ENCODE assay signal across 13 cellular contexts in the genomic region with DNA sequence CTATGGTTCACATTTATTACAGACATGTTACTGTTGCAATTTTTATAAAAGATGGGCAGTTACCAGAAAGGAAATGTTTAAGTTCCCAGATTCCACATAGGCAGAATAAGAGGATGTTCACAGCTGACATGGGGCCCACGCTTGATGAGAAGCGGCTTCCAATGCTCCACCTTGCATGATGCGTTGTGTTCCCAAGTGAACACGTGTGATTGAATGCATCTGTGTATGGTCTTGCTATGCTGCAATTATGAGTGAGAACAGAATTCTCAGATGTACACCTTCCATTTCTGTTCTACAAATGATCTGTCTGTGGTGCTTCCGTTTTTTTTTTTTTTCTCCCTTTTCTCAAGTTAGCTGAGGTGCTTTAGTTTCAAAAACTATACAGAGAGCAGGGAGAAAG. TPM values are rescaled to one million over a fixed set of nuclear protein-coding genes. Genes with fewer than 3 reads are reported as not detected.
DNase-seq lines count a peak whose midpoint lies in the region; ATAC-seq and TF ChIP-seq lines count a peak whose summit lies in the region.
"Had no signal": no experiment of that assay in that cellular context is flagged by ENCODE, and none has a peak within 500 bp of the region (broad histone marks: within the 10 kb centered on the region; RNA-seq: fewer than 3 reads in every experiment).

No MANE protein-coding gene starts in this region.

- peak; percentile 63 for ATAC-seq in GM18520 (IDR thresholded peaks at IDR 0.05; ENCODE audit: unreplicated experiment)
- ATAC-seq in GM21529 (IDR thresholded peaks at IDR 0.05; ENCODE audit: unreplicated experiment) = peak; percentile 51
- ATAC-seq in Panc1 = no peak
- no peak for ATAC-seq in stimulated activated memory B cell treated with anti-CD40 and anti-IgM and Interleukin-4, amounts not matched to agents 10 μg/mL and 1 μg/mL and 100 μg/mL, for 72 hours
- ATAC-seq in GM21786 (IDR thresholded peaks at IDR 0.05; ENCODE audit: unreplicated experiment) = no peak
- ATAC-seq: A549, HepG2 had no signal

- H3K36me3 ChIP-seq in Panc1 (ENCODE audit: control insufficient read depth, insufficient read depth, low read length) = no peaks in the 10 kb centered on the region
- H3K36me3 ChIP-seq in Peyer's patch = peaks cover 0 to 67% (median 0%) of the 10 kb centered on the region in 3 donors

- POLR2A ChIA-PET in Panc1 (lab: Charles Lee) = no interaction called here

- TF ChIP-seq CTCF in Panc1 (IDR thresholded peaks at IDR 0.05) (no peak), progenitor cell of endocrine pancreas (IDR thresholded peaks at IDR 0.05; ENCODE audit: unreplicated experiment) (no peak), Peyer's patch (IDR thresholded peaks at IDR 0.05) (no peak)

- peak overlapping the region; percentile 68 for H3K27ac Mint-ChIP-seq in stimulated activated memory B cell treated with anti-CD40 and anti-IgM and Interleukin-4, amounts not matched to agents 10 μg/mL and 1 μg/mL and 100 μg/mL, for 72 hours
- H3K27ac Mint-ChIP-seq in progenitor cell of endocrine pancreas = no peak overlapping the region
- H3K27ac Mint-ChIP-seq: CD4-positive, CD25-positive, alpha-beta regulatory T cell had no signal

- no peaks in the 10 kb centered on the region for H3K9me3 ChIP-seq in Panc1 (ENCODE audit: control insufficient read depth, insufficient read depth, low read depth, low read length)
- H3K9me3 ChIP-seq in Peyer's patch = no peaks in the 10 kb centered on the region
- H3K9me3 ChIP-seq: A549, HAP-1 had no signal

- TSS peak; percentile 47 for BruUV-seq in Panc1 (replicated peaks; lab: Mats Ljungman, UMichigan)

- H3K27ac ChIP-seq in Panc1 (ENCODE audit: low read length) = no peak overlapping the region
- no peak overlapping the region for H3K27ac ChIP-seq in Peyer's patch
- H3K27ac ChIP-seq: A549 had no signal

- peaks cover 21% of the 10 kb centered on the region for H3K4me1 Mint-ChIP-seq in stimulated activated memory B cell treated with anti-CD40 and anti-IgM and Interleukin-4, amounts not matched to agents 10 μg/mL and 1 μg/mL and 100 μg/mL, for 72 hours
- no peaks in the 10 kb centered on the region for H3K4me1 Mint-ChIP-seq in progenitor cell of endocrine pancreas (ENCODE audit: low read depth)

- H3K4me1 ChIP-seq in Panc1 (ENCODE audit: control insufficient read depth, insufficient read depth, low read length) = no peaks in the 10 kb centered on the region
- H3K4me1 ChIP-seq in Peyer's patch = no peaks in the 10 kb centered on the region
- H3K4me1 ChIP-seq: A549, HAP-1 had no signal

- no peak for TF ChIP-seq POLR2A in Peyer's patch (IDR thresholded peaks at IDR 0.05)

- no peaks in the 10 kb centered on the region for H3K27me3 Mint-ChIP-seq in stimulated activated memory B cell treated with anti-CD40 and anti-IgM and Interleukin-4, amounts not matched to agents 10 μg/mL and 1 μg/mL and 100 μg/mL, for 72 hours
- no peaks in the 10 kb centered on the region for H3K27me3 Mint-ChIP-seq in progenitor cell of endocrine pancreas
- H3K27me3 Mint-ChIP-seq: CD4-positive, CD25-positive, alpha-beta regulatory T cell had no signal

- intact Hi-C loops in Panc1 (cut with micrococcal nuclease; ENCODE audit: unreplicated experiment) = no loop called here

- DNase-seq in Panc1 (ENCODE audit: low read depth, low spot score) = no peak
- DNase-seq in progenitor cell of endocrine pancreas (ENCODE audit: low spot score, unreplicated experiment) = no peak
- DNase-seq in Peyer's patch = no peak
- DNase-seq: CD4-positive, CD25-positive, alpha-beta regulatory T cell; DMS53; GF-D8 had no signal

- H3K4me3 ChIP-seq in Panc1 (ENCODE audit: low read depth in 2 of 2, low read length in 2 of 2) (no peak overlapping the region), Peyer's patch (no peak overlapping the region)
- H3K4me3 ChIP-seq: A549, HAP-1 had no signal

- no peaks in the 10 kb centered on the region for H3K9me3 Mint-ChIP-seq in stimulated activated memory B cell treated with anti-CD40 and anti-IgM and Interleukin-4, amounts not matched to agents 10 μg/mL and 1 μg/mL and 100 μg/mL, for 72 hours
- no peaks in the 10 kb centered on the region for H3K9me3 Mint-ChIP-seq in progenitor cell of endocrine pancreas (ENCODE audit: low read depth)
- H3K9me3 Mint-ChIP-seq: CD4-positive, CD25-positive, alpha-beta regulatory T cell had no signal

- in situ Hi-C loops in Panc1 (cut with HindIII; ENCODE audit: low pct_unique_long_range_greater_than_20kb, low sequenced_read_pairs) = no loop called here

- peaks cover 43% of the 10 kb centered on the region for H3K36me3 Mint-ChIP-seq in stimulated activated memory B cell treated with anti-CD40 and anti-IgM and Interleukin-4, amounts not matched to agents 10 μg/mL and 1 μg/mL and 100 μg/mL, for 72 hours
- H3K36me3 Mint-ChIP-seq in progenitor cell of endocrine pancreas (ENCODE audit: insufficient read depth) = peaks cover 27% of the 10 kb centered on the region

- CTCF ChIA-PET in Panc1 (lab: Charles Lee) = no interaction called here

- no peak overlapping the region for H3K4me3 Mint-ChIP-seq in stimulated activated memory B cell treated with anti-CD40 and anti-IgM and Interleukin-4, amounts not matched to agents 10 μg/mL and 1 μg/mL and 100 μg/mL, for 72 hours
- H3K4me3 Mint-ChIP-seq in progenitor cell of endocrine pancreas (ENCODE audit: low read depth) = no peak overlapping the region
- H3K4me3 Mint-ChIP-seq: CD4-positive, CD25-positive, alpha-beta regulatory T cell had no signal

- H3K27me3 ChIP-seq in Panc1 (ENCODE audit: control insufficient read depth, insufficient read depth, low read length) = no peaks in the 10 kb centered on the region
- no peaks in the 10 kb centered on the region for H3K27me3 ChIP-seq in Peyer's patch

RNA-seq across cellular contexts. Expression of gene UPF3A, which starts 15.5 kb away (rescaled TPM):
- 36.3 TPM for total RNA-seq in Panc1 (2021; ENCODE audit: unreplicated experiment)
- 39.3 TPM for polyA plus RNA-seq in Panc1 (2012; ENCODE audit: insufficient read length)
- 149 and 150 TPM in 2 replicates for total RNA-seq in progenitor cell of endocrine pancreas
- 10 to 100 TPM; 28.9 to 85.8 (median 33.4) TPM for total RNA-seq in Peyer's patch

RNA-seq across cellular contexts. Expression of gene CHAMP1, which starts 17.4 kb away (rescaled TPM):
- 15.3 TPM for total RNA-seq in Panc1 (2021; ENCODE audit: unreplicated experiment)
- 8.2 TPM for polyA plus RNA-seq in Panc1 (2012; ENCODE audit: insufficient read length)
- 37.1 and 39.8 TPM in 2 replicates for total RNA-seq in progenitor cell of endocrine pancreas
- total RNA-seq in Peyer's patch = 10 to 100 TPM in 3 of 4 donors, 1 to 10 TPM in 1; 8.5 to 19.6 (median 15.5) TPM

Comparison
In these comparisons a context has a peak if more than half of its experiments do, and no peak if none do; other contexts are left out.
1. ATAC-seq: peak in GM18520 (single experiment) and GM21529 (single experiment); none in Panc1 (single experiment), stimulated activated memory B cell treated with anti-CD40 and anti-IgM and Interleukin-4, amounts not matched to agents 10 μg/mL and 1 μg/mL and 100 μg/mL, for 72 hours (single experiment) and GM21786 (single experiment).